ENCODE assay signal across 4 cellular contexts in genomic region chr9:73655363-73655762, GRCh38.
"Had no signal": no experiment of that assay in that cellular context is flagged by ENCODE, and none has a peak within 500 bp of the region (broad histone marks: within the 10 kb centered on the region; RNA-seq: fewer than 3 reads in every experiment).

No MANE protein-coding gene starts in this region.

- H3K4me2 ChIP-seq: GM23338 had no signal

- ATAC-seq: GM23338 had no signal

- H2AFZ ChIP-seq: GM23338 had no signal

- H3K4me3 ChIP-seq: GM23338 had no signal

- DNase-seq: H9, HCEC 1CT, IMR-90 had no signal
